ENCODE assay signal across 25 cellular contexts in the genomic region with DNA sequence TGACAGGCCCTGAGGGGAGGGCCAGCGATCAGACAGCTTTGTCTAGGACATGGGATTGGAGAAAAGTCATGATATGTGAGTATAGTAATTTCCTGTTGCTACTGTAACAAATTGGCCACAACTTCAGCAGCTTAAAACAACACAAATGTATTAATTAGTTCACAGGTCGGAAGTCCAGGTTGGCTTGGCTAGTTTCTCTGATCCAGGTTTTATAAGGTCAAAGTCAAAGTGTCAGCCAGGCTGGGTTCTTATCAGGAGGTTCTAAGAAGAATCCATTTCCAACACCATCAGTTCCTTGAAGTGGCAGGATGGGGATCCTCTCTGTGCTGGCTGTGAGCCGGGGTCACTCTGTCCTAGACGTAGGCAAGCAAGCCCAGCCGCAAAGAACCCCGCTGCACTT.
"Had no signal": no experiment of that assay in that cellular context is flagged by ENCODE, and none has a peak within 500 bp of the region (broad histone marks: within the 10 kb centered on the region; RNA-seq: fewer than 3 reads in every experiment).

No MANE protein-coding gene starts in this region.

- H3K27ac ChIP-seq: heart right ventricle, hepatocyte, left lung, lower lobe of right lung, pancreas, prostate gland, skin epidermis, spleen, suprapubic skin, thoracic aorta, tibial artery, upper lobe of right lung had no signal

- H3K4me3 ChIP-seq: heart right ventricle, hepatocyte, left lung, lower lobe of right lung, pancreas, prostate gland, skin epidermis, spleen, suprapubic skin, thoracic aorta, tibial artery, upper lobe of right lung had no signal

- H3K4me2 ChIP-seq: hepatocyte had no signal

- H3K36me3 ChIP-seq: heart right ventricle, left lung, lower lobe of right lung, pancreas, prostate gland, spleen, suprapubic skin, thoracic aorta, tibial artery, upper lobe of right lung had no signal

- H3K4me1 ChIP-seq: left lung, lower lobe of right lung, pancreas, prostate gland, suprapubic skin, tibial artery, upper lobe of right lung had no signal

- ATAC-seq: heart right ventricle; left lung; lower lobe of right lung; naive thymus-derived CD8-positive, alpha-beta T cell; pancreas; right cardiac atrium; sciatic nerve; stimulated activated effector memory CD8-positive, alpha-beta T cell treated with anti-CD3 and anti-CD28 coated beads, Interleukin-12 subunit alpha, Interleukin-12 subunit beta, amount 100 ng/mL, for 72 hours; upper lobe of right lung had no signal

- DNase-seq: heart right ventricle; islet precursor cell; left lung; lower lobe of right lung; mammary epithelial cell; mesendoderm; naive thymus-derived CD8-positive, alpha-beta T cell; pancreas; posterior cingulate gyrus; retina; right cardiac atrium; spleen; stimulated activated CD4-positive, alpha-beta T cell treated with anti-CD3 and anti-CD28 coated beads, Interleukin-4, amount 100 ng/mL, for 24 hours; stimulated activated naive CD4-positive, alpha-beta T cell; tibial artery; trophoblast cell; upper lobe of right lung had no signal

- H3K79me2 ChIP-seq: hepatocyte had no signal

- H3K27me3 ChIP-seq: hepatocyte, pancreas had no signal

- H2AFZ ChIP-seq: hepatocyte had no signal

- FAIRE-seq: pancreas, urothelium cell line had no signal

- H3K9me3 ChIP-seq: heart right ventricle, left lung, lower lobe of right lung, pancreas, prostate gland, spleen, suprapubic skin, thoracic aorta, tibial artery, upper lobe of right lung had no signal
